In the genomic region with DNA sequence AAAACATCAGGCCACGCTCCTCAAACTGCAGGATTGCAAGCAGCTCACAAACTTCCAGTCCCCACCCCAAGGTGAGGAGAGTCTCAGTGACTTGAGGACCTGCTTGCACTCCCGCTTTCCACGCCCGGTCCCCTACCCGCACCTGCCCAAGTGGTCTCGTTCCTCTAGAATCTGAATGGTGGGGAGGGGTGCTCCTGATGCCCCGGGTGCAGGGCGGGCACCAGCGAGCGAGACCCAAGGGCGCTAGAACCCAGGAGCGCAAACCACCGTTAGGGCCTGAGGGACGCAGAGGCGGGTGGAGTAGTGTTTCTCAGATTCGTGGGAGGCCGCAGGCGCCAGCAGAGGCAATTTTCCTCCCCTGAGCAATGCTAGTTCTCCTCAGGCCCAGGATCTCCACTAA, we compare ENCODE assay signal across 20 cellular contexts. TPM values are rescaled to one million over a fixed set of nuclear protein-coding genes. Genes with fewer than 3 reads are reported as not detected.
DNase-seq lines count a peak whose midpoint lies in the region; ATAC-seq, FAIRE-seq and TF ChIP-seq lines count a peak whose summit lies in the region.
"Had no signal": no experiment of that assay in that cellular context is flagged by ENCODE, and none has a peak within 500 bp of the region (broad histone marks: within the 10 kb centered on the region; RNA-seq: fewer than 3 reads in every experiment).

No MANE protein-coding gene starts in this region.

- no peak for FAIRE-seq in GM12891 (lab: Jason Lieb, UNC)
- FAIRE-seq: GM19239 had no signal

- H3K36me3 Mint-ChIP-seq in GM23338 (ENCODE audit: low read depth), result no peaks in the 10 kb centered on the region
- peaks cover 5% of the 10 kb centered on the region for H3K36me3 Mint-ChIP-seq in glutamatergic neuron (ENCODE audit: unreplicated experiment)
- H3K36me3 Mint-ChIP-seq: CD8-positive, alpha-beta memory T cell had no signal

- no peaks in the 10 kb centered on the region for H3K9me3 ChIP-seq in neuron (ENCODE audit: low read length)
- H3K9me3 ChIP-seq: Caco-2 had no signal

- ATAC-seq in GM23338 (no peak), GM21717 (IDR thresholded peaks at IDR 0.05; ENCODE audit: unreplicated experiment) (no peak)

- H3K27ac ChIP-seq in GM23338 (ENCODE audit: low read depth), result no peak overlapping the region
- H3K27ac ChIP-seq: BLaER1, GM23248, HL-60 had no signal

- H2AFZ ChIP-seq in GM23338 (no peak overlapping the region), neuron (ENCODE audit: low read depth, low read length) (no peak overlapping the region)
- H2AFZ ChIP-seq: GM23248 had no signal

- H3K9me3 Mint-ChIP-seq in GM23338 (no peaks in the 10 kb centered on the region), glutamatergic neuron (ENCODE audit: unreplicated experiment) (peaks cover 2% of the 10 kb centered on the region)

- H3K4me1 ChIP-seq in GM23338 (ENCODE audit: insufficient read depth), result peaks cover 29% of the 10 kb centered on the region
- peaks cover 74% of the 10 kb centered on the region for H3K4me1 ChIP-seq in neuron (ENCODE audit: insufficient read depth, low read length)
- H3K4me1 ChIP-seq: BLaER1, Caco-2 had no signal

- no peaks in the 10 kb centered on the region for H4K20me1 ChIP-seq in GM23338 (replicated peaks; ENCODE audit: insufficient read depth)
- H4K20me1 ChIP-seq: BLaER1 had no signal

- peak overlapping the region; percentile 62 for H3K4me3 ChIP-seq in GM23338
- peak overlapping the region; percentile 64 for H3K4me3 ChIP-seq in neuron (ENCODE audit: low read length)
- H3K4me3 ChIP-seq: BLaER1, GM23248 had no signal

- peaks cover 10% of the 10 kb centered on the region; the same call in 1 of the 2 replicates for H3F3A ChIP-seq in GM23338 (replicated peaks; ENCODE audit: low read depth)

- TF ChIP-seq CTCF in GM23338 (conservative IDR thresholded peaks at IDR 0.05; ENCODE audit: low read depth in 2 of 2) (no peak), glutamatergic neuron (IDR thresholded peaks at IDR 0.05; ENCODE audit: partially characterized antibody, unreplicated experiment) (no peak)

- H3K9me2 ChIP-seq in GM23338 (ENCODE audit: insufficient read depth), result no peaks in the 10 kb centered on the region

- peaks cover 70% of the 10 kb centered on the region for H3K27me3 Mint-ChIP-seq in GM23338 (ENCODE audit: insufficient read depth, low read depth, poor library complexity)
- peaks cover 20% of the 10 kb centered on the region for H3K27me3 Mint-ChIP-seq in glutamatergic neuron (ENCODE audit: unreplicated experiment)

- H3K4me1 Mint-ChIP-seq in GM23338 (peaks cover 31% of the 10 kb centered on the region), glutamatergic neuron (ENCODE audit: low read depth, unreplicated experiment) (peaks cover 18% of the 10 kb centered on the region)
- H3K4me1 Mint-ChIP-seq: CD8-positive, alpha-beta memory T cell had no signal

- no peak for DNase-seq in GM23338 (ENCODE audit: low spot score)
- DNase-seq in ecto neural progenitor cell (ENCODE audit: low spot score), result peak; percentile 53
- no peak for DNase-seq in glutamatergic neuron
- no peak for DNase-seq in GM12891 (ENCODE audit: insufficient read length, low spot score)
- no peak for DNase-seq in SK-N-DZ (ENCODE audit: low spot score)
- DNase-seq in HT-29 (ENCODE audit: low spot score), result no peak
- DNase-seq: 8988T; AML-193; Caco-2; CD8-positive, alpha-beta memory T cell; DND-41; GDM1; GM23248; HCEC 1CT; HFFc6 had no signal

- TF ChIP-seq POLR2A in GM12891 (IDR thresholded peaks at IDR 0.05; ENCODE audit: low read depth, low read length), result no peak

- H3K27ac Mint-ChIP-seq in GM23338, result no peak overlapping the region
- no peak overlapping the region for H3K27ac Mint-ChIP-seq in glutamatergic neuron (ENCODE audit: unreplicated experiment)
- H3K27ac Mint-ChIP-seq: CD8-positive, alpha-beta memory T cell; HFFc6 had no signal

- H3K36me3 ChIP-seq in GM23338 (ENCODE audit: insufficient read depth) (no peaks in the 10 kb centered on the region), neuron (ENCODE audit: insufficient read depth, low read length) (peaks cover 4% of the 10 kb centered on the region)
- H3K36me3 ChIP-seq: BLaER1 had no signal

- no peaks in the 10 kb centered on the region for H3K79me2 ChIP-seq in GM23338 (replicated peaks; ENCODE audit: insufficient read depth)

- H3K27me3 ChIP-seq in GM23338 (ENCODE audit: insufficient read depth), result peaks cover 72% of the 10 kb centered on the region
- no peaks in the 10 kb centered on the region for H3K27me3 ChIP-seq in neuron (ENCODE audit: insufficient read depth, low read length)

- H3K4me2 ChIP-seq in GM23338, result peak overlapping the region; percentile 90
- H3K4me2 ChIP-seq: BLaER1 had no signal

- H3K4me3 Mint-ChIP-seq in GM23338 (peak overlapping the region; percentile 68), glutamatergic neuron (ENCODE audit: unreplicated experiment) (peak overlapping the region; percentile 2)
- H3K4me3 Mint-ChIP-seq: CD8-positive, alpha-beta memory T cell; HFFc6 had no signal

TF ChIP-seq in GM23338, 12 proteins besides CTCF, POLR2A, EP300 and RAD21:
- TF ChIP-seq EZH2 (IDR thresholded peaks at IDR 0.05; ENCODE audit: low read depth, unreplicated experiment) (peak; percentile 2), NANOG (IDR thresholded peaks at IDR 0.05; ENCODE audit: borderline replicate concordance) (no peak)

TF ChIP-seq in GM12891, 5 proteins besides CTCF, POLR2A, EP300 and RAD21:
- TF ChIP-seq POLR2AphosphoS5 (IDR thresholded peaks at IDR 0.05; ENCODE audit: low read depth, low read length) (no peak), PAX5 (IDR thresholded peaks at IDR 0.05; ENCODE audit: insufficient read depth, low read length, severe bottlenecking) (no peak), TAF1 (IDR thresholded peaks at IDR 0.05; ENCODE audit: low read depth, low read length) (no peak)

RNA-seq across cellular contexts. Expression of a gene that starts 40.3 kb away (rescaled TPM):
- total RNA-seq in GM23338 (2014; rRNA removed; shearing (Covaris generic)), result 0.04 and 0.17 TPM in 2 replicates
- polyA plus RNA-seq in GM23338 (2016; fragmentation: Nextera tagmentation; extraction: Ambion mirVana), result 0.10 TPM in 1 of 2 replicates, not detected in the other
- 0.76 TPM for total RNA-seq in glutamatergic neuron (ENCODE audit: unreplicated experiment)
- not detected for polyA plus RNA-seq in GM12891 (2012; ENCODE audit: low read depth, missing spikeins)
- polyA plus RNA-seq in SK-N-DZ (2014; cell fraction: cytosol; rRNA removed), result not detected in 2 replicates
- polyA plus RNA-seq in SK-N-DZ (2014; cell fraction: nucleus; rRNA removed), result not detected in 2 replicates
- not detected in 2 replicates for total RNA-seq in HT-29 (2014; rRNA removed; shearing (Covaris generic))
- total RNA-seq: CD8-positive, alpha-beta memory T cell; GM23248; HFFc6 had no signal
- polyA plus RNA-seq: CD8-positive, alpha-beta memory T cell; GM23248 had no signal
